ENCODE assay signal across 11 cellular contexts in the genomic region with DNA sequence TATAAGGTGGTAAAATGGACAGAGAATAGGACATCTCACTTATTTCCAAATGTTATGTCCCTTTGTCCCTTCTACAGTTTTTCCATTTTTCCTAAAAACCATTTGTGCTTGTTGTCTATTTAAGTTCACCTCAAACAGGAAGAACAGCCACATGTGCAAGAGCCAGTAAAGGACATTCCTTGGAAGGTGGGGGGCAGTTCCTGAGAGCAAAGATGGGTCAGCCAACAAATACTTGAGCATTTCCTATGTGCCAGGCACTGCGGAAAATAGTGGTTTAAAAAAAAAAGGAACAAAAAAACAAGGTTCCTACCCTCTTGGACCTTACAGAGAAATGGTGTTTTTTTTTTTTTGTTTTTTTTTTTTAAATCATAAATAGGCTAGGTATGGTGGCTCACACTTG. TPM values are rescaled to one million over a fixed set of nuclear protein-coding genes. Genes with fewer than 3 reads are reported as not detected.
DNase-seq lines count a peak whose midpoint lies in the region; ATAC-seq and TF ChIP-seq lines count a peak whose summit lies in the region.
"Had no signal": no experiment of that assay in that cellular context is flagged by ENCODE, and none has a peak within 500 bp of the region (broad histone marks: within the 10 kb centered on the region; RNA-seq: fewer than 3 reads in every experiment).

No MANE protein-coding gene starts in this region.

- in situ Hi-C loops in mammary epithelial cell (cut with MboI; ENCODE audit: low sequenced_read_pairs in 2 of 2): loop anchor here in 1 of 2 donors (25.0 kb wide), 1 partner anchor 227 kb away; no protein-coding TSS in a partner anchor

- peaks cover 100% of the 10 kb centered on the region for H3K36me3 Mint-ChIP-seq in MCF 10A (ENCODE audit: insufficient read depth, unreplicated experiment)

- no peaks in the 10 kb centered on the region for H3K27me3 Mint-ChIP-seq in MCF 10A (ENCODE audit: insufficient read depth, unreplicated experiment)

- H4K20me1 ChIP-seq in mammary epithelial cell (ENCODE audit: insufficient read depth, low read length): peaks cover 4% of the 10 kb centered on the region

- H3K36me3 ChIP-seq in mammary epithelial cell (ENCODE audit: insufficient read depth, low read length) (peaks cover 47% of the 10 kb centered on the region), ascending aorta (peaks cover 70 to 90% of the 10 kb centered on the region in 2 donors), subcutaneous abdominal adipose tissue (ENCODE audit: control insufficient read depth in 5 of 5, insufficient read depth in 5 of 5, low read length in 5 of 5) (peaks cover 29 to 90% (median 84%) of the 10 kb centered on the region in 5 donors)

- H3K4me3 Mint-ChIP-seq in MCF 10A (ENCODE audit: unreplicated experiment): no peak overlapping the region

- dilution Hi-C loops in mammary epithelial cell (cut with HindIII; ENCODE audit: low sequenced_read_pairs): no loop called here

- H3K9me3 ChIP-seq in mammary epithelial cell (replicated peaks; ENCODE audit: insufficient read depth, low read length): no peaks in the 10 kb centered on the region
- H3K9me3 ChIP-seq in ascending aorta: no peaks in the 10 kb centered on the region
- no peaks in the 10 kb centered on the region for H3K9me3 ChIP-seq in right cardiac atrium (ENCODE audit: control insufficient read depth, low read length)
- H3K9me3 ChIP-seq in subcutaneous abdominal adipose tissue (ENCODE audit: control insufficient read depth in 5 of 5, low read length in 5 of 5): no peaks in the 10 kb centered on the region

- DNase-seq in MCF 10A (ENCODE audit: unreplicated experiment) (no peak), mammary epithelial cell (no peak), ascending aorta (ENCODE audit: low spot score in 2 of 2) (peak in 1 of 2 donors; percentile 69), right cardiac atrium (no peak), AML-193 (lab: John Stamatoyannopoulos, UW) (no peak), mucosa of gallbladder (ENCODE audit: low spot score) (no peak)
- DNase-seq in stimulated activated CD8-positive, alpha-beta memory T cell treated with anti-CD3 and anti-CD28 coated beads, Interleukin-4, amount 100 ng/mL, for 48 hours: no peak
- DNase-seq: activated CD8-positive, alpha-beta memory T cell treated with anti-CD3 and anti-CD28 coated beads for 24 hours; anterior cingulate cortex; NK-92 treated with Interleukin-12 subunit alpha and Interleukin-12 subunit beta, amount 100 ng/mL, for 24 hours had no signal

- POLR2A ChIA-PET in MCF 10A (lab: Yijun Ruan, JAX): no interaction called here

- H3K27ac ChIP-seq in mammary epithelial cell (ENCODE audit: insufficient read depth, low read depth, low read length) (no peak overlapping the region), ascending aorta (peak overlapping the region; percentile 38 to 71), right cardiac atrium (ENCODE audit: low read length) (no peak overlapping the region), subcutaneous abdominal adipose tissue (ENCODE audit: low read depth, low read length) (peak overlapping the region; percentile 27)

- H3K79me2 ChIP-seq in mammary epithelial cell (ENCODE audit: insufficient read depth, low read length): peaks cover 74% of the 10 kb centered on the region

- peaks cover 6% of the 10 kb centered on the region for H3K4me1 Mint-ChIP-seq in MCF 10A (ENCODE audit: insufficient read depth, unreplicated experiment)

- BruUV-seq in MCF 10A (replicated peaks; lab: Mats Ljungman, UMichigan) (no TSS peak), mammary epithelial cell (replicated peaks; lab: Mats Ljungman, UMichigan) (no TSS peak)

- H3K4me2 ChIP-seq in mammary epithelial cell (ENCODE audit: insufficient read depth, low read depth, low read length): no peak overlapping the region

- TF ChIP-seq CTCF in MCF 10A (IDR thresholded peaks at IDR 0.05; ENCODE audit: unreplicated experiment): no peak
- TF ChIP-seq CTCF in mammary epithelial cell (conservative IDR thresholded peaks at IDR 0.05 in 1 of 2, IDR thresholded peaks at IDR 0.05 in 1 of 2; ENCODE audit: extremely low read depth in 1 of 2, insufficient read depth in 1 of 2, low read depth in 1 of 2, low read length in 2 of 2): no peak
- no peak for TF ChIP-seq CTCF in ascending aorta (IDR thresholded peaks at IDR 0.05)

- peak; percentile 78 to 93 for ATAC-seq in right cardiac atrium

- H3K27me3 ChIP-seq in mammary epithelial cell (ENCODE audit: insufficient read depth, low read length) (no peaks in the 10 kb centered on the region), ascending aorta (no peaks in the 10 kb centered on the region), right cardiac atrium (ENCODE audit: control insufficient read depth, insufficient read depth) (no peaks in the 10 kb centered on the region), subcutaneous abdominal adipose tissue (ENCODE audit: control insufficient read depth in 5 of 5, insufficient read depth in 4 of 5, low read length in 5 of 5) (no peaks in the 10 kb centered on the region)

- CTCF ChIA-PET in MCF 10A (lab: Yijun Ruan, JAX): interaction anchor here (0.6 kb wide), 1 partner anchor 100 kb away, joined by 4 read pairs; no protein-coding TSS in a partner anchor
- CTCF ChIA-PET in mammary epithelial cell (lab: Charles Lee; ENCODE audit: low non-redundant PET): no interaction called here

- intact Hi-C loops in MCF 10A (cut with micrococcal nuclease): loop anchor here (1.0 kb wide), 1 partner anchor 20 kb away; no protein-coding TSS in a partner anchor
- intact Hi-C loops in mammary epithelial cell (cut with micrococcal nuclease): loop anchor here (2.0 kb wide), 2 partner anchors 25 to 47 kb away; a partner anchor contains a TSS
- intact Hi-C loops in ascending aorta (cut with DNase I): no loop called here
- intact Hi-C loops in right cardiac atrium (cut with DNase I): no loop called here

- peaks cover 9% of the 10 kb centered on the region for H3K4me1 ChIP-seq in mammary epithelial cell (ENCODE audit: insufficient read depth, low read length)
- H3K4me1 ChIP-seq in ascending aorta: peaks cover 8 to 15% of the 10 kb centered on the region in 2 donors
- H3K4me1 ChIP-seq in right cardiac atrium (ENCODE audit: control insufficient read depth, insufficient read depth, low read length): peaks cover 3% of the 10 kb centered on the region
- peaks cover 0 to 15% (median 13%) of the 10 kb centered on the region in 5 donors for H3K4me1 ChIP-seq in subcutaneous abdominal adipose tissue (ENCODE audit: control insufficient read depth in 5 of 5, insufficient read depth in 5 of 5, low read length in 5 of 5)

- H3K9me3 Mint-ChIP-seq in MCF 10A (ENCODE audit: unreplicated experiment): no peaks in the 10 kb centered on the region

- no peak overlapping the region for H2AFZ ChIP-seq in mammary epithelial cell (ENCODE audit: low read depth, low read length)

- 40% methylated on average over 1 of the region's 1 CpG for WGBS in mammary epithelial cell (ENCODE audit: low coverage, missing lambda C conversion rate)
- 25% methylated on average over 1 of the region's 1 CpG for WGBS in right cardiac atrium

- H3K27ac Mint-ChIP-seq in MCF 10A (ENCODE audit: low read depth, unreplicated experiment): peak overlapping the region; percentile 10

- no peak overlapping the region for H3K9ac ChIP-seq in mammary epithelial cell (ENCODE audit: insufficient read depth, low read length)
- no peak overlapping the region for H3K9ac ChIP-seq in subcutaneous abdominal adipose tissue (ENCODE audit: low read length in 5 of 5)

- H3K4me3 ChIP-seq in mammary epithelial cell (replicated peaks in 1 of 3; ENCODE audit: insufficient read depth in 1 of 3, low read depth in 2 of 3, low read length in 3 of 3) (no peak overlapping the region), ascending aorta (no peak overlapping the region), right cardiac atrium (ENCODE audit: low read length) (no peak overlapping the region), subcutaneous abdominal adipose tissue (ENCODE audit: low read depth in 1 of 5, low read length in 5 of 5) (no peak overlapping the region)

RNA-seq across cellular contexts. Expression of a gene that starts 26.8 kb away (rescaled TPM):
- total RNA-seq in MCF 10A (2022) (218 and 245 TPM in 2 replicates), mammary epithelial cell (100 to 1,000 TPM in 1 of 2 donors, 1 to 10 TPM in 1; 8.2 to 164 TPM), ascending aorta (13.9 TPM), right cardiac atrium (10 to 100 TPM; 60.4 to 74.5 (median 68.7) TPM), mucosa of gallbladder (90.5 TPM)
- polyA plus RNA-seq in mammary epithelial cell (36.6 TPM), right cardiac atrium (61.5 TPM)
- 63.0 TPM for polyA minus RNA-seq in mammary epithelial cell

RNA-seq across cellular contexts. Expression of a gene that starts 46.6 kb away (rescaled TPM):
- total RNA-seq in MCF 10A (2022) (80.8 and 102 TPM in 2 replicates), mammary epithelial cell (10 to 100 TPM; 44.7 to 52.4 TPM), ascending aorta (40.7 TPM), right cardiac atrium (10 to 100 TPM; 25.0 to 32.4 (median 30.2) TPM), mucosa of gallbladder (69.3 TPM)
- polyA plus RNA-seq in mammary epithelial cell (69.6 TPM), right cardiac atrium (37.2 TPM)
- 39.5 TPM for polyA minus RNA-seq in mammary epithelial cell

Comparison
In these comparisons a context has a peak if more than half of its experiments do, and no peak if none do; other contexts are left out.
1. H3K27ac ChIP-seq: peak in ascending aorta (2 of 2) and subcutaneous abdominal adipose tissue (single experiment); none in mammary epithelial cell (single experiment) and right cardiac atrium (single experiment).
2. intact Hi-C loops: an anchor here in MCF 10A (1.0 kb wide) and mammary epithelial cell (2.0 kb wide); none called in ascending aorta and right cardiac atrium.